In the genomic region with DNA sequence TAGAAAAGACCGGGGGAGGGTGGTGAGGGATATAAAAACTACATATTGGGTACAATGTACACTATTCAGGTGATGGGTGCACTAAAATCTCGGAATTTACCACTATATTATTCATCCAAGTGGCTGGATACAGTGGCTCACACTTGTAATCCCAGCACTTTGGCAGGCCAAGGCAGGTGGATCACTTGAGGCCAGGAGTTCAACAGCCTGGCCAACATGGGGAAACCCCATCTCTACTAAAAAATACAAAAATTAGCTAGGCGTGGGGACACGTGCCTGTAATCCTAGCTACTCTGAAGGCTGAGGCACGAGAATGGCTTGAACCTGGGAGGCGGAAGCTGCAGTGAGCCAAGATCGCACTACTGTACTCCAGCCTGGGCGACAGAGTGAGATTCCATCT, we compare ENCODE assay signal across 8 cellular contexts. TPM values are rescaled to one million over a fixed set of nuclear protein-coding genes. Genes with fewer than 3 reads are reported as not detected.
DNase-seq lines count a peak whose midpoint lies in the region; ATAC-seq and TF ChIP-seq lines count a peak whose summit lies in the region.
"Not testable (repeated sequence)": the region's sequence is repeated elsewhere in the genome, so short reads cannot be mapped to it uniquely, and the experiment has no call there.

No MANE protein-coding gene starts in this region.

- dilution Hi-C loops in IMR-90 (cut with HindIII; ENCODE audit: low sequenced_read_pairs, unreplicated experiment), result not testable (repeated sequence)

- H2BK15ac ChIP-seq in IMR-90 (ENCODE audit: low read depth, low read length), result peak overlapping the region; percentile 40; the same call in 1 of the 3 replicates

- H3K9me3 ChIP-seq in IMR-90 (ENCODE audit: control insufficient read depth, insufficient read depth, low read length); liver (ENCODE audit: control insufficient read depth in 4 of 4, low read length in 3 of 4); stomach: not testable (repeated sequence)

- H2BK5ac ChIP-seq in IMR-90 (ENCODE audit: low read depth, low read length, poor library complexity, severe bottlenecking), result not testable (repeated sequence)

- not testable (repeated sequence) for H3K23ac ChIP-seq in IMR-90 (ENCODE audit: low read depth, low read length)

- H3K27ac Mint-ChIP-seq in CD14-positive monocyte, result peak overlapping the region; percentile 91 to 99 (median 97)
- peak overlapping the region; percentile 21 for H3K27ac Mint-ChIP-seq in activated CD4-positive, alpha-beta memory T cell treated with anti-CD3 and anti-CD28 coated beads, Interleukin-2, amount 10 ng/mL, durations not matched to agents 7 days and 5 days
- H3K27ac Mint-ChIP-seq in activated naive CD8-positive, alpha-beta T cell, result peak overlapping the region; percentile 90
- H3K27ac Mint-ChIP-seq in MCF 10A (ENCODE audit: low read depth, unreplicated experiment), result peak overlapping the region; percentile 92
- peak overlapping the region; percentile 85 to 88 for H3K27ac Mint-ChIP-seq in natural killer cell treated with Interleukin-12 subunit alpha and Interleukin-12 subunit beta and Interleukin-15 and Interleukin-18, amount 100 ng/mL, for 72 hours

- H2AK9ac ChIP-seq in IMR-90 (replicated peaks; ENCODE audit: low read depth, low read length, poor library complexity), result not testable (repeated sequence)

- not testable (repeated sequence) for TF ChIP-seq CTCF in CD14-positive monocyte (IDR thresholded peaks at IDR 0.05); IMR-90 (conservative IDR thresholded peaks at IDR 0.05; ENCODE audit: low read depth, low read length); MCF 10A (IDR thresholded peaks at IDR 0.05; ENCODE audit: unreplicated experiment); liver (IDR thresholded peaks at IDR 0.05; ENCODE audit: low read depth, low read length, missing input control); stomach (IDR thresholded peaks at IDR 0.05)

- H2AK5ac ChIP-seq in IMR-90 (ENCODE audit: low read depth, low read length), result 0 out of 2 replicates have a peak overlapping the region, but pooled peaks have one; percentile 26

- H4K5ac ChIP-seq in IMR-90 (ENCODE audit: low read depth, low read length), result not testable (repeated sequence)

- not testable (repeated sequence) for TF ChIP-seq EP300 in stomach (IDR thresholded peaks at IDR 0.05)

- not testable (repeated sequence) for H2BK120ac ChIP-seq in IMR-90 (ENCODE audit: low read depth, low read length)

- CTCF ChIA-PET in IMR-90 (lab: Yijun Ruan, JAX); MCF 10A (lab: Yijun Ruan, JAX): not testable (repeated sequence)
- CTCF ChIA-PET in activated CD4-positive, alpha-beta memory T cell treated with anti-CD3 and anti-CD28 coated beads, Interleukin-2, amount 10 ng/mL, durations not matched to agents 7 days and 5 days (lab: Charles Lee), result interaction anchor here (1.4 kb wide), 1 partner anchor 19 kb away, joined by 3 read pairs; no protein-coding TSS in a partner anchor

- H3K4me2 ChIP-seq in IMR-90 (ENCODE audit: low read depth, low read length), result not testable (repeated sequence)

- H3K56ac ChIP-seq in IMR-90 (ENCODE audit: extremely low read depth, insufficient read depth, low read length), result not testable (repeated sequence)

- POLR2A ChIA-PET in IMR-90 (lab: Charles Lee; ENCODE audit: unreplicated experiment), result not testable (repeated sequence)
- POLR2A ChIA-PET in activated CD4-positive, alpha-beta memory T cell treated with anti-CD3 and anti-CD28 coated beads, Interleukin-2, amount 10 ng/mL, durations not matched to agents 7 days and 5 days (lab: Charles Lee), result interaction anchor here (1.7 to 2.4 kb wide), 2 partner anchors 15 to 31 kb away, joined by 4 to 16 read pairs; no protein-coding TSS in a partner anchor
- POLR2A ChIA-PET in MCF 10A (lab: Yijun Ruan, JAX), result interaction anchor here (0.9 to 4.3 kb wide), 5 partner anchors 27 to 67 kb away, joined by 3 to 34 read pairs (median 18); partner anchors contain the start of genes PIGB, PIGBOS1 and RAB27A

- not testable (repeated sequence) for H3K4me3 ChIP-seq in IMR-90 (ENCODE audit: insufficient read depth, low read depth, low read length); liver (ENCODE audit: low read depth in 1 of 3, low read length in 3 of 3); stomach

- H3K79me1 ChIP-seq in IMR-90 (ENCODE audit: low read depth in 1 of 2, low read length in 2 of 2), result peaks cover 25 to 33% of the 10 kb centered on the region in 2 experiments

- not testable (repeated sequence) for H3K36me3 ChIP-seq in IMR-90 (ENCODE audit: control insufficient read depth, insufficient read depth, low read length); liver (ENCODE audit: control insufficient read depth in 4 of 4, insufficient read depth in 3 of 4, low read depth in 1 of 4, low read length in 3 of 4); stomach

- H3K14ac ChIP-seq in IMR-90 (replicated peaks; ENCODE audit: low read depth, low read length), result not testable (repeated sequence)

- ATAC-seq in IMR-90 (ENCODE audit: low read depth); natural killer cell treated with Interleukin-12 subunit alpha and Interleukin-12 subunit beta and Interleukin-15 and Interleukin-18, amount 100 ng/mL, for 72 hours: not testable (repeated sequence)

- H3K4me1 Mint-ChIP-seq in CD14-positive monocyte (peaks cover 92% of the 10 kb centered on the region), MCF 10A (ENCODE audit: insufficient read depth, unreplicated experiment) (peaks cover 51% of the 10 kb centered on the region)
- peaks cover 78% of the 10 kb centered on the region for H3K4me1 Mint-ChIP-seq in activated CD4-positive, alpha-beta memory T cell treated with anti-CD3 and anti-CD28 coated beads, Interleukin-2, amount 10 ng/mL, durations not matched to agents 7 days and 5 days
- peaks cover 78% of the 10 kb centered on the region for H3K4me1 Mint-ChIP-seq in activated naive CD8-positive, alpha-beta T cell (ENCODE audit: low read depth)
- H3K4me1 Mint-ChIP-seq in natural killer cell treated with Interleukin-12 subunit alpha and Interleukin-12 subunit beta and Interleukin-15 and Interleukin-18, amount 100 ng/mL, for 72 hours (ENCODE audit: low read depth in 2 of 2), result peaks cover 62 to 70% of the 10 kb centered on the region in 2 donors

- H2AFZ ChIP-seq in IMR-90 (replicated peaks; ENCODE audit: low read length, poor library complexity), result not testable (repeated sequence)

- not testable (repeated sequence) for H3K4ac ChIP-seq in IMR-90 (ENCODE audit: low read depth, low read length)

- not testable (repeated sequence) for BruUV-seq in IMR-90 (replicated peaks; lab: Mats Ljungman, UMichigan); MCF 10A (replicated peaks; lab: Mats Ljungman, UMichigan)

- not testable (repeated sequence) for TF ChIP-seq RAD21 in IMR-90 (IDR thresholded peaks at IDR 0.05; ENCODE audit: low read length); liver (IDR thresholded peaks at IDR 0.05)

- H3K4me3 Mint-ChIP-seq in CD14-positive monocyte; activated CD4-positive, alpha-beta memory T cell treated with anti-CD3 and anti-CD28 coated beads, Interleukin-2, amount 10 ng/mL, durations not matched to agents 7 days and 5 days; MCF 10A (ENCODE audit: unreplicated experiment): not testable (repeated sequence)
- H3K4me3 Mint-ChIP-seq in activated naive CD8-positive, alpha-beta T cell, result peak overlapping the region; percentile 30
- peak overlapping the region; percentile 53 for H3K4me3 Mint-ChIP-seq in natural killer cell treated with Interleukin-12 subunit alpha and Interleukin-12 subunit beta and Interleukin-15 and Interleukin-18, amount 100 ng/mL, for 72 hours

- H3K9me1 ChIP-seq in IMR-90 (ENCODE audit: insufficient read depth, low read length), result not testable (repeated sequence)

- H3K36me3 Mint-ChIP-seq in CD14-positive monocyte, result peaks cover 13 to 34% of the 10 kb centered on the region in 2 donors
- peaks cover 62% of the 10 kb centered on the region for H3K36me3 Mint-ChIP-seq in activated CD4-positive, alpha-beta memory T cell treated with anti-CD3 and anti-CD28 coated beads, Interleukin-2, amount 10 ng/mL, durations not matched to agents 7 days and 5 days (ENCODE audit: low read depth)
- peaks cover 12% of the 10 kb centered on the region for H3K36me3 Mint-ChIP-seq in activated naive CD8-positive, alpha-beta T cell
- H3K36me3 Mint-ChIP-seq in MCF 10A (ENCODE audit: insufficient read depth, unreplicated experiment), result not testable (repeated sequence)
- peaks cover 23% of the 10 kb centered on the region for H3K36me3 Mint-ChIP-seq in natural killer cell treated with Interleukin-12 subunit alpha and Interleukin-12 subunit beta and Interleukin-15 and Interleukin-18, amount 100 ng/mL, for 72 hours

- H3K9me3 Mint-ChIP-seq in CD14-positive monocyte; activated CD4-positive, alpha-beta memory T cell treated with anti-CD3 and anti-CD28 coated beads, Interleukin-2, amount 10 ng/mL, durations not matched to agents 7 days and 5 days; activated naive CD8-positive, alpha-beta T cell (ENCODE audit: low read depth); MCF 10A (ENCODE audit: unreplicated experiment); natural killer cell treated with Interleukin-12 subunit alpha and Interleukin-12 subunit beta and Interleukin-15 and Interleukin-18, amount 100 ng/mL, for 72 hours: not testable (repeated sequence)

- in situ Hi-C loops in IMR-90 (cut with MboI; ENCODE audit: low sequenced_read_pairs), result not testable (repeated sequence)

- not testable (repeated sequence) for H3K27ac ChIP-seq in IMR-90 (ENCODE audit: insufficient read depth, low read length)
- H3K27ac ChIP-seq in liver (ENCODE audit: low read depth in 1 of 2, low read length in 2 of 2), result peak overlapping the region; percentile 39 to 59
- H3K27ac ChIP-seq in stomach, result peak overlapping the region in 3 of 5 donors; percentile 3 to 84 (median 79)

- peaks cover 33% of the 10 kb centered on the region for H3K4me1 ChIP-seq in IMR-90 (ENCODE audit: control insufficient read depth, insufficient read depth, low read length)
- H3K4me1 ChIP-seq in liver (ENCODE audit: control insufficient read depth in 4 of 4, insufficient read depth in 4 of 4, low read length in 3 of 4), result peaks cover 13 to 66% (median 37%) of the 10 kb centered on the region in 4 donors
- H3K4me1 ChIP-seq in stomach, result peaks cover 66 to 100% (median 78%) of the 10 kb centered on the region in 4 donors

- not testable (repeated sequence) for H3K27me3 Mint-ChIP-seq in CD14-positive monocyte (ENCODE audit: low read depth in 3 of 3); activated CD4-positive, alpha-beta memory T cell treated with anti-CD3 and anti-CD28 coated beads, Interleukin-2, amount 10 ng/mL, durations not matched to agents 7 days and 5 days; activated naive CD8-positive, alpha-beta T cell; MCF 10A (ENCODE audit: insufficient read depth, unreplicated experiment); natural killer cell treated with Interleukin-12 subunit alpha and Interleukin-12 subunit beta and Interleukin-15 and Interleukin-18, amount 100 ng/mL, for 72 hours

- intact Hi-C loops in CD14-positive monocyte (cut with micrococcal nuclease), result loop anchor here in 1 of 2 donors (5.0 kb wide), 1 partner anchor 35 kb away; the partner anchor contains the start of gene RAB27A
- intact Hi-C loops in IMR-90 (cut with micrococcal nuclease); MCF 10A (cut with micrococcal nuclease); stomach (cut with DNase I; ENCODE audit: low total_unique reads): not testable (repeated sequence)

- not testable (repeated sequence) for H3K18ac ChIP-seq in IMR-90 (ENCODE audit: low read depth, low read length)

- not testable (repeated sequence) for H4K8ac ChIP-seq in IMR-90 (ENCODE audit: low read depth in 2 of 2, low read length in 2 of 2)

- H4K91ac ChIP-seq in IMR-90 (ENCODE audit: insufficient read depth, low read depth, low read length), result not testable (repeated sequence)

- not testable (repeated sequence) for H3K27me3 ChIP-seq in IMR-90 (ENCODE audit: control insufficient read depth, insufficient read depth, low read length); liver (ENCODE audit: control insufficient read depth in 4 of 4, insufficient read depth in 4 of 4, low read length in 3 of 4); stomach

- H3K9ac ChIP-seq in IMR-90 (ENCODE audit: low read depth, low read length); liver (ENCODE audit: low read depth in 1 of 2, low read length in 2 of 2): not testable (repeated sequence)

- no CpG with 5 or more reads among the region's 8 CpGs for WGBS in IMR-90 (ENCODE audit: extremely low coverage in 2 of 2, insufficient read length in 1 of 2), 2 experiments
- 71% methylated on average over 8 of the region's 8 CpGs for WGBS in liver
- WGBS in stomach, 5 donors, result 93 to 95% (median 95%) methylated on average over 8 of the region's 8 CpGs

- H4K20me1 ChIP-seq in IMR-90 (ENCODE audit: insufficient read depth, low read length), result not testable (repeated sequence)

- DNase-seq in CD14-positive monocyte (ENCODE audit: low spot score); IMR-90; activated CD4-positive, alpha-beta memory T cell treated with anti-CD3 and anti-CD28 coated beads, Interleukin-2, amount 10 ng/mL, durations not matched to agents 7 days and 5 days; MCF 10A (ENCODE audit: unreplicated experiment); natural killer cell treated with Interleukin-12 subunit alpha and Interleukin-12 subunit beta and Interleukin-15 and Interleukin-18, amount 100 ng/mL, for 72 hours (ENCODE audit: low spot score); stomach: not testable (repeated sequence)

- H2BK20ac ChIP-seq in IMR-90 (ENCODE audit: low read depth, low read length), result peak overlapping the region; percentile 57; the same call in 1 of the 2 replicates

- not testable (repeated sequence) for TF ChIP-seq POLR2A in IMR-90 (IDR thresholded peaks at IDR 0.05; ENCODE audit: low read depth, low read length); stomach (IDR thresholded peaks at IDR 0.05)

RNA-seq across cellular contexts. Expression of gene RAB27A, which starts 37.4 kb away (rescaled TPM):
- polyA plus RNA-seq in CD14-positive monocyte, result 100 to 1,000 TPM; 135 to 159 TPM
- total RNA-seq in IMR-90 (2012; rRNA removed), result 4.8 and 8.6 TPM in 2 replicates
- 12.1 and 13.7 TPM in 2 replicates for polyA plus RNA-seq in IMR-90 (2012; rRNA removed)
- polyA plus RNA-seq in IMR-90 (2012; cell fraction: cytosol; rRNA removed), result 2.6 and 9.4 TPM in 2 replicates
- polyA plus RNA-seq in IMR-90 (2012; cell fraction: nucleus; rRNA removed; ENCODE audit: low replicate concordance), result 1.7 and 10.6 TPM in 2 replicates
- 10 to 100 TPM; 99.0 to 99.9 TPM for total RNA-seq in activated CD4-positive, alpha-beta memory T cell treated with anti-CD3 and anti-CD28 coated beads, Interleukin-2, amount 10 ng/mL, durations not matched to agents 7 days and 5 days
- 36.0 and 43.6 TPM in 2 replicates for total RNA-seq in MCF 10A (2022)
- total RNA-seq in liver, result 10 to 100 TPM in 1 of 2 donors, 1 to 10 TPM in 1; 6.4 to 28.4 TPM
- 10 to 100 TPM; 21.5 to 30.8 TPM for polyA plus RNA-seq in liver
- 100 to 1,000 TPM; 136 to 243 TPM for total RNA-seq in natural killer cell treated with Interleukin-12 subunit alpha and Interleukin-12 subunit beta and Interleukin-15 and Interleukin-18, amount 100 ng/mL, for 72 hours
- total RNA-seq in stomach, result 10 to 100 TPM in 4 of 5 donors, 1 to 10 TPM in 1; 4.3 to 78.4 (median 56.7) TPM
- 100 to 1,000 TPM in 1 of 3 donors, 10 to 100 TPM in 2; 19.0 to 146 (median 59.5) TPM for polyA plus RNA-seq in stomach

RNA-seq across cellular contexts. Expression of gene RSL24D1, which starts 55.5 kb away (rescaled TPM):
- polyA plus RNA-seq in CD14-positive monocyte (10 to 100 TPM; 73.0 to 84.2 TPM), IMR-90 (2012; rRNA removed) (25.6 and 36.5 TPM in 2 replicates), liver (10 to 100 TPM; 13.3 to 28.9 TPM), stomach (100 to 1,000 TPM in 1 of 3 donors, 10 to 100 TPM in 2; 84.9 to 187 (median 90.2) TPM)
- total RNA-seq in IMR-90 (2012; rRNA removed) (36.7 and 89.2 TPM in 2 replicates), MCF 10A (2022) (162 and 167 TPM in 2 replicates), liver (10 to 100 TPM; 17.4 to 33.3 TPM), stomach (100 to 1,000 TPM in 2 of 5 donors, 10 to 100 TPM in 3; 22.2 to 115 (median 39.4) TPM)
- 3.2 and 5.1 TPM in 2 replicates for polyA plus RNA-seq in IMR-90 (2012; cell fraction: cytosol; rRNA removed)
- 0.64 and 10.2 TPM in 2 replicates for polyA plus RNA-seq in IMR-90 (2012; cell fraction: nucleus; rRNA removed; ENCODE audit: low replicate concordance)
- total RNA-seq in activated CD4-positive, alpha-beta memory T cell treated with anti-CD3 and anti-CD28 coated beads, Interleukin-2, amount 10 ng/mL, durations not matched to agents 7 days and 5 days, result 100 to 1,000 TPM; 107 to 111 TPM
- total RNA-seq in natural killer cell treated with Interleukin-12 subunit alpha and Interleukin-12 subunit beta and Interleukin-15 and Interleukin-18, amount 100 ng/mL, for 72 hours, result 10 to 100 TPM; 76.0 to 76.1 TPM

Comparison
In these comparisons a context has a peak if more than half of its experiments do, and no peak if none do; other contexts are left out.
1. H3K27ac Mint-ChIP-seq: peak in every context shown above with its lines; median percentile 97 in CD14-positive monocyte; 92 in MCF 10A; 90 in activated naive CD8-positive, alpha-beta T cell; 86 in natural killer cell treated with Interleukin-12 subunit alpha and Interleukin-12 subunit beta and Interleukin-15 and Interleukin-18, amount 100 ng/mL, for 72 hours; 21 in activated CD4-positive, alpha-beta memory T cell treated with anti-CD3 and anti-CD28 coated beads, Interleukin-2, amount 10 ng/mL, durations not matched to agents 7 days and 5 days.